In the genomic region with DNA sequence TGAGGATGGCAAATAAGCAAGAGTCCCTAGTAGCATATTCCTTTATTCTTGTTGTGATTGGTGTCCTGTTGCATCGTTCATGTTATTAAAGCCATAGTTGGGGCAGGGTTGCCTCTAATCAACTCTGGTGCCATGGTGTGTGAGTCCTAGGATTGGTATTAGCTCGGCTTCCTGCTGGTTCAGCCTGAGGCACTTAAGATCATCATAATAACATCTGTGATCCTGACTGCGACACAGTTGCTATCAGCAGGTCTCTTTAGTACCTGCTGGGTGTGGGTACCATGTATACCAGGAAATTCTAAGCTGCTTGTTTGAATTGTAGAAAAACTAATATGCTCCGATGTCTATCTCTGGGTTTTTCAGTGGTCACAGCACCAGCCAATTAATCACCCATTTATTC, we compare ENCODE assay signal across 24 cellular contexts. TPM values are rescaled to one million over a fixed set of nuclear protein-coding genes. Genes with fewer than 3 reads are reported as not detected.
"Had no signal": no experiment of that assay in that cellular context is flagged by ENCODE, and none has a peak within 500 bp of the region (broad histone marks: within the 10 kb centered on the region; RNA-seq: fewer than 3 reads in every experiment).

No MANE protein-coding gene starts in this region.

- DNase-seq: activated CD4-positive, alpha-beta T cell treated with anti-CD3 and anti-CD28 coated beads for 1 hour; activated CD4-positive, alpha-beta T cell treated with anti-CD3 and anti-CD28 coated beads, Interleukin-2, amount 50 U/mL, for 4 hours; activated gamma-delta T cell; activated T-cell treated with anti-CD3 and anti-CD28 coated beads, Interleukin-2, amount 50 U/mL, for 72 hours; effector CD4-positive, alpha-beta T cell; esophagus squamous epithelium; left cardiac atrium; mesendoderm; psoas muscle; right cardiac atrium; stimulated activated CD4-positive, alpha-beta T cell treated with anti-CD3 and anti-CD28 coated beads, Interleukin-15, amount 100 ng/mL, for 24 hours; stimulated activated CD4-positive, alpha-beta T cell treated with anti-CD3 and anti-CD28 coated beads, Interleukin-2, amount 100 ng/mL, for 48 hours; uterus; WERI-Rb-1 had no signal

- H3K4me1 ChIP-seq: breast epithelium, psoas muscle, tibial nerve, uterus had no signal

- H3K27me3 ChIP-seq: breast epithelium, esophagus squamous epithelium, hepatocyte, tibial nerve, uterus had no signal

- H3K9me3 ChIP-seq: breast epithelium, esophagus squamous epithelium, psoas muscle, tibial nerve, uterus had no signal

- H3K27ac ChIP-seq: breast epithelium, esophagus squamous epithelium, hepatocyte, psoas muscle, tibial nerve, uterus, WERI-Rb-1 had no signal

- H3K4me2 ChIP-seq: hepatocyte had no signal

- FAIRE-seq: astrocyte had no signal

- H2AFZ ChIP-seq: hepatocyte had no signal

- H3K36me3 ChIP-seq: breast epithelium, esophagus squamous epithelium, uterus, WERI-Rb-1 had no signal

- H3K79me2 ChIP-seq: hepatocyte had no signal

- H3K4me3 ChIP-seq: breast epithelium, esophagus squamous epithelium, hepatocyte, psoas muscle, tibial nerve, uterus had no signal

RNA-seq across cellular contexts. Expression of a gene that starts 1.6 kb away (rescaled TPM):
- total RNA-seq: activated CD8-positive, alpha-beta memory T cell treated with anti-CD3 and anti-CD28 coated beads for 36 hours; activated T-cell treated with anti-CD3 and anti-CD28 coated beads, Interleukin-2, amount 50 U/mL, for 72 hours; astrocyte; breast epithelium; esophagus squamous epithelium; glomerular endothelial cell; left cardiac atrium; lower leg skin; naive thymus-derived CD8-positive, alpha-beta T cell; osteocyte; psoas muscle; right cardiac atrium; skeletal muscle tissue; tibial nerve had no signal
- polyA plus RNA-seq: naive thymus-derived CD8-positive, alpha-beta T cell; psoas muscle; right cardiac atrium had no signal

RNA-seq across cellular contexts. Expression of a gene that starts 54.1 kb away (rescaled TPM):
- polyA plus RNA-seq: hepatocyte; naive thymus-derived CD8-positive, alpha-beta T cell had no signal
